In the genomic region with DNA sequence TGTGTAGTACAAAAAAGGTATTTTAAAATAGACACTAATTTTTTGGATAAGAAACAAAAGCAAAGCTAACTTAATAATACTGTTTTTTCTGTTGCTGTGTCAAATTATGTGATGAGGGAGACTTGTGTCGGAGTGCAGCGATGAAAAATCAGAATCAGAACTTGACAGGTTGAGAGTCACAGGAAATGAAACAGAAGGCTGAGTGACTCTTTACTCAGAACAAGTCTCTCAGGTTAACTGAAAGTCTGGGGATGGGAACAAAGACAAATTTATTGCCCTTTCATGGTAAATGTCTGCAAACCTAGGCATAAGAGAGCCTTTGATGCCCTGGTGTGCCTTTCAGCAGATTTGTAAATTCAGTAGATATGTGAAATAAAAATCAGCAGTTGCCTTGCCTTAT, we compare ENCODE assay signal across 22 cellular contexts.
"Had no signal": no experiment of that assay in that cellular context is flagged by ENCODE, and none has a peak within 500 bp of the region (broad histone marks: within the 10 kb centered on the region; RNA-seq: fewer than 3 reads in every experiment).

No MANE protein-coding gene starts in this region.

- H3K27me3 ChIP-seq: body of pancreas, hepatocyte, neutrophil, pancreas, testis, upper lobe of left lung had no signal

- H3K27ac ChIP-seq: body of pancreas, epithelial cell of prostate, hepatocyte, neutrophil, pancreas, testis, upper lobe of left lung had no signal

- H3K36me3 Mint-ChIP-seq: activated CD4-positive, alpha-beta memory T cell treated with anti-CD3 and anti-CD28 coated beads for 36 hours; activated CD8-positive, alpha-beta memory T cell treated with anti-CD3 and anti-CD28 coated beads, Interleukin-2, amount 10 ng/mL, durations not matched to agents 7 days and 5 days; activated naive CD8-positive, alpha-beta T cell treated with anti-CD3 and anti-CD28 coated beads for 36 hours; naive thymus-derived CD4-positive, alpha-beta T cell; stimulated activated effector memory CD8-positive, alpha-beta T cell treated with anti-CD3 and anti-CD28 coated beads, Interleukin-12 subunit alpha, Interleukin-12 subunit beta, amount 100 ng/mL, for 72 hours had no signal

- H3K9me3 Mint-ChIP-seq: activated B cell treated with CpG ODN at 0.5 μM for 24 hours had no signal

- DNase-seq: activated B cell treated with CpG ODN at 0.5 μM for 24 hours; activated CD4-positive, alpha-beta memory T cell treated with anti-CD3 and anti-CD28 coated beads for 36 hours; activated CD4-positive, alpha-beta T cell treated with anti-CD3 and anti-CD28 coated beads for 4 hours; activated CD8-positive, alpha-beta memory T cell treated with anti-CD3 and anti-CD28 coated beads, Interleukin-2, amount 10 ng/mL, durations not matched to agents 7 days and 5 days; activated naive CD4-positive, alpha-beta T cell; activated naive CD8-positive, alpha-beta T cell treated with anti-CD3 and anti-CD28 coated beads for 36 hours; amniotic stem cell; body of pancreas; caudate nucleus; effector memory CD8-positive, alpha-beta T cell; foreskin fibroblast; mesenchymal stem cell; naive thymus-derived CD4-positive, alpha-beta T cell; pancreas; stimulated activated CD4-positive, alpha-beta T cell treated with anti-CD3 and anti-CD28 coated beads, Interleukin-4, amount 100 ng/mL, for 24 hours; testis; upper lobe of left lung had no signal

- H3K79me2 ChIP-seq: hepatocyte had no signal

- H3K4me1 ChIP-seq: body of pancreas, pancreas, testis, upper lobe of left lung had no signal

- ATAC-seq: activated CD8-positive, alpha-beta memory T cell treated with anti-CD3 and anti-CD28 coated beads, Interleukin-2, amount 10 ng/mL, durations not matched to agents 7 days and 5 days; body of pancreas; effector memory CD8-positive, alpha-beta T cell; naive thymus-derived CD4-positive, alpha-beta T cell; pancreas; sciatic nerve; stimulated activated effector memory CD8-positive, alpha-beta T cell treated with anti-CD3 and anti-CD28 coated beads, Interleukin-12 subunit alpha, Interleukin-12 subunit beta, amount 100 ng/mL, for 72 hours had no signal

- H3K4me3 ChIP-seq: body of pancreas, hepatocyte, pancreas, testis, upper lobe of left lung had no signal

- H3K27ac Mint-ChIP-seq: activated B cell treated with CpG ODN at 0.5 μM for 24 hours; activated CD4-positive, alpha-beta memory T cell treated with anti-CD3 and anti-CD28 coated beads for 36 hours; activated CD8-positive, alpha-beta memory T cell treated with anti-CD3 and anti-CD28 coated beads, Interleukin-2, amount 10 ng/mL, durations not matched to agents 7 days and 5 days; activated naive CD8-positive, alpha-beta T cell treated with anti-CD3 and anti-CD28 coated beads for 36 hours; effector memory CD8-positive, alpha-beta T cell; naive thymus-derived CD4-positive, alpha-beta T cell; stimulated activated effector memory CD8-positive, alpha-beta T cell treated with anti-CD3 and anti-CD28 coated beads, Interleukin-12 subunit alpha, Interleukin-12 subunit beta, amount 100 ng/mL, for 72 hours had no signal

- H3K4me2 ChIP-seq: hepatocyte had no signal

- H3K4me1 Mint-ChIP-seq: activated B cell treated with CpG ODN at 0.5 μM for 24 hours; activated CD8-positive, alpha-beta memory T cell treated with anti-CD3 and anti-CD28 coated beads, Interleukin-2, amount 10 ng/mL, durations not matched to agents 7 days and 5 days; activated naive CD8-positive, alpha-beta T cell treated with anti-CD3 and anti-CD28 coated beads for 36 hours; naive thymus-derived CD4-positive, alpha-beta T cell; stimulated activated effector memory CD8-positive, alpha-beta T cell treated with anti-CD3 and anti-CD28 coated beads, Interleukin-12 subunit alpha, Interleukin-12 subunit beta, amount 100 ng/mL, for 72 hours had no signal

- H3K36me3 ChIP-seq: neutrophil, pancreas, upper lobe of left lung had no signal

- H3K9me3 ChIP-seq: body of pancreas, neutrophil, pancreas, testis, upper lobe of left lung had no signal

- H3K4me3 Mint-ChIP-seq: activated B cell treated with CpG ODN at 0.5 μM for 24 hours; activated CD4-positive, alpha-beta memory T cell treated with anti-CD3 and anti-CD28 coated beads for 36 hours; activated CD8-positive, alpha-beta memory T cell treated with anti-CD3 and anti-CD28 coated beads, Interleukin-2, amount 10 ng/mL, durations not matched to agents 7 days and 5 days; activated naive CD8-positive, alpha-beta T cell treated with anti-CD3 and anti-CD28 coated beads for 36 hours; effector memory CD8-positive, alpha-beta T cell; naive thymus-derived CD4-positive, alpha-beta T cell; stimulated activated effector memory CD8-positive, alpha-beta T cell treated with anti-CD3 and anti-CD28 coated beads, Interleukin-12 subunit alpha, Interleukin-12 subunit beta, amount 100 ng/mL, for 72 hours had no signal

- H3K27me3 Mint-ChIP-seq: activated B cell treated with CpG ODN at 0.5 μM for 24 hours; activated CD4-positive, alpha-beta memory T cell treated with anti-CD3 and anti-CD28 coated beads for 36 hours; activated CD8-positive, alpha-beta memory T cell treated with anti-CD3 and anti-CD28 coated beads, Interleukin-2, amount 10 ng/mL, durations not matched to agents 7 days and 5 days; activated naive CD8-positive, alpha-beta T cell treated with anti-CD3 and anti-CD28 coated beads for 36 hours; effector memory CD8-positive, alpha-beta T cell; naive thymus-derived CD4-positive, alpha-beta T cell had no signal

- H2AFZ ChIP-seq: hepatocyte had no signal
